In genomic region chr2:219449609-219450008, GRCh38 we compare ENCODE assay signal across 1 cellular context.
TF ChIP-seq lines count a peak whose summit lies in the region.

No MANE protein-coding gene starts in this region.

TF ChIP-seq in SK-N-SH treated with all-trans-retinoic acid at 6 μM for 48 hours, 23 proteins besides CTCF, POLR2A, EP300 and RAD21 (continued from another document):
- TF ChIP-seq CSDC2 (CRISPR knock-in tag; IDR thresholded peaks at IDR 0.05) (no peak), RARB (CRISPR knock-in tag; IDR thresholded peaks at IDR 0.05) (no peak)
TF ChIP-seq in SK-N-SH treated with all-trans-retinoic acid at 6 μM for 48 hours: peak in this region for 0.
